Comparison of ENCODE assay signal across 20 cellular contexts in the genomic region with DNA sequence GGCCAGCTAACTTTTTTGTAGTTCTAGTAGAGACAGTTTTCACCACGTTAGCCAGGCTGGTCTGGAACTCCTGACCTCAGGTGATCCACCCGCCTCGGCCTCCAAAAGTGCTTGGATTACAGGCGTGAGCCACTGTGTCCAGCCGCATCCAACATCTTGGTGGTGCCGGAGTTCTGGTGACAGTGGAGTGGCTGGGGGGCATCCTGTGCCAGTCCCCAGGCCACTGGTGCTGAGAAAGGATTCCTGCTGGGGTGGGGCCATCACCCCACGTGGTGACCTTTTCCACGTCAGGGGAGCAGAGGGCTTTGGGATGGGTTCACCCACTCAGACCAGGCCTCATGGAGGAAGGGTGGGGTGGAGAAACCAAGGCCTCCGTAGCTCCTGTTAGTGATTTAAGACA. TPM values are rescaled to one million over a fixed set of nuclear protein-coding genes. Genes with fewer than 3 reads are reported as not detected.
DNase-seq lines count a peak whose midpoint lies in the region; ATAC-seq and TF ChIP-seq lines count a peak whose summit lies in the region.
"Had no signal": no experiment of that assay in that cellular context is flagged by ENCODE, and none has a peak within 500 bp of the region (broad histone marks: within the 10 kb centered on the region; RNA-seq: fewer than 3 reads in every experiment).

No MANE protein-coding gene starts in this region.

- no peaks in the 10 kb centered on the region for H3K9me3 Mint-ChIP-seq in activated CD8-positive, alpha-beta memory T cell treated with anti-CD3 and anti-CD28 coated beads, Interleukin-2, amount 10 ng/mL, durations not matched to agents 7 days and 5 days (ENCODE audit: low read depth)
- H3K9me3 Mint-ChIP-seq in effector memory CD8-positive, alpha-beta T cell: no peaks in the 10 kb centered on the region
- H3K9me3 Mint-ChIP-seq in progenitor cell of endocrine pancreas (ENCODE audit: low read depth): no peaks in the 10 kb centered on the region

- no peak overlapping the region for H3K4me3 ChIP-seq in foreskin fibroblast (ENCODE audit: low read depth in 1 of 2, low read length in 2 of 2)
- H3K4me3 ChIP-seq: colonic mucosa, lung, prostate gland, skin epidermis, testis had no signal

- TF ChIP-seq CTCF in RWPE1 (conservative IDR thresholded peaks at IDR 0.05; ENCODE audit: low read depth): no peak
- no peak for TF ChIP-seq CTCF in progenitor cell of endocrine pancreas (IDR thresholded peaks at IDR 0.05; ENCODE audit: unreplicated experiment)
- TF ChIP-seq CTCF in foreskin fibroblast (IDR thresholded peaks at IDR 0.05; ENCODE audit: low read depth, low read length): no peak

- POLR2A ChIA-PET in RWPE1 (lab: Yijun Ruan, JAX; ENCODE audit: low non-redundant PET): no interaction called here

- ATAC-seq in activated CD8-positive, alpha-beta memory T cell treated with anti-CD3 and anti-CD28 coated beads, Interleukin-2, amount 10 ng/mL, durations not matched to agents 7 days and 5 days: no peak
- no peak for ATAC-seq in effector memory CD8-positive, alpha-beta T cell (replicated peaks)
- no peak for ATAC-seq in left lobe of liver

- CTCF ChIA-PET in activated CD8-positive, alpha-beta memory T cell treated with anti-CD3 and anti-CD28 coated beads, Interleukin-2, amount 10 ng/mL, durations not matched to agents 7 days and 5 days (lab: Charles Lee): interaction anchor here (1.2 to 4.3 kb wide), 2 partner anchors 25 to 222 kb away, joined by 3 to 46 read pairs; partner anchors contain the start of gene GPR108
- CTCF ChIA-PET in RWPE1 (lab: Yijun Ruan, JAX): no interaction called here

- no peaks in the 10 kb centered on the region for H3K27me3 Mint-ChIP-seq in activated CD8-positive, alpha-beta memory T cell treated with anti-CD3 and anti-CD28 coated beads, Interleukin-2, amount 10 ng/mL, durations not matched to agents 7 days and 5 days
- H3K27me3 Mint-ChIP-seq in effector memory CD8-positive, alpha-beta T cell: no peaks in the 10 kb centered on the region
- H3K27me3 Mint-ChIP-seq in progenitor cell of endocrine pancreas: peaks cover 8% of the 10 kb centered on the region

- peak overlapping the region; percentile 11 for H3K4me3 Mint-ChIP-seq in activated CD8-positive, alpha-beta memory T cell treated with anti-CD3 and anti-CD28 coated beads, Interleukin-2, amount 10 ng/mL, durations not matched to agents 7 days and 5 days
- peak overlapping the region; percentile 81 to 92 for H3K4me3 Mint-ChIP-seq in effector memory CD8-positive, alpha-beta T cell
- no peak overlapping the region for H3K4me3 Mint-ChIP-seq in progenitor cell of endocrine pancreas (ENCODE audit: low read depth)

- peaks cover 32% of the 10 kb centered on the region for H3K4me1 Mint-ChIP-seq in activated CD8-positive, alpha-beta memory T cell treated with anti-CD3 and anti-CD28 coated beads, Interleukin-2, amount 10 ng/mL, durations not matched to agents 7 days and 5 days
- peaks cover 30 to 35% of the 10 kb centered on the region in 2 donors for H3K4me1 Mint-ChIP-seq in effector memory CD8-positive, alpha-beta T cell (ENCODE audit: low read depth in 2 of 2)
- peaks cover 17% of the 10 kb centered on the region for H3K4me1 Mint-ChIP-seq in progenitor cell of endocrine pancreas (ENCODE audit: low read depth)

- DNase-seq in activated CD8-positive, alpha-beta memory T cell treated with anti-CD3 and anti-CD28 coated beads, Interleukin-2, amount 10 ng/mL, durations not matched to agents 7 days and 5 days: no peak
- no peak for DNase-seq in activated CD8-positive, alpha-beta memory T cell treated with anti-CD3 and anti-CD28 coated beads for 24 hours
- DNase-seq in RWPE1 (ENCODE audit: low spot score) (no peak), progenitor cell of endocrine pancreas (ENCODE audit: low spot score, unreplicated experiment) (no peak), COLO829 (ENCODE audit: low spot score) (no peak), left lobe of liver (ENCODE audit: low spot score) (no peak), foreskin fibroblast (no peak)
- no peak for DNase-seq in effector memory CD8-positive, alpha-beta T cell
- DNase-seq: activated effector memory CD4-positive, alpha-beta T cell treated with anti-CD3 and anti-CD28 coated beads, Interleukin-2, amount 50 U/mL, for 16 hours; C1 segment of cervical spinal cord; colonic mucosa; DMS79; HCEC 1CT; islet precursor cell; NCI-H510A treated with DMSO at 0.1 percent for 48 hours; stimulated activated CD4-positive, alpha-beta T cell treated with anti-CD3 and anti-CD28 coated beads, Interleukin-4, amount 100 ng/mL, for 1 hour; testis had no signal

- H3K36me3 Mint-ChIP-seq in activated CD8-positive, alpha-beta memory T cell treated with anti-CD3 and anti-CD28 coated beads, Interleukin-2, amount 10 ng/mL, durations not matched to agents 7 days and 5 days: no peaks in the 10 kb centered on the region
- peaks cover 3% of the 10 kb centered on the region for H3K36me3 Mint-ChIP-seq in effector memory CD8-positive, alpha-beta T cell (ENCODE audit: insufficient read depth)
- H3K36me3 Mint-ChIP-seq in progenitor cell of endocrine pancreas (ENCODE audit: insufficient read depth): no peaks in the 10 kb centered on the region

- H3K27ac Mint-ChIP-seq in activated CD8-positive, alpha-beta memory T cell treated with anti-CD3 and anti-CD28 coated beads, Interleukin-2, amount 10 ng/mL, durations not matched to agents 7 days and 5 days: no peak overlapping the region
- peak overlapping the region; percentile 60 to 88 for H3K27ac Mint-ChIP-seq in effector memory CD8-positive, alpha-beta T cell
- peak overlapping the region; percentile 89 for H3K27ac Mint-ChIP-seq in progenitor cell of endocrine pancreas

- H3K27ac ChIP-seq in RWPE1: peak overlapping the region; percentile 80; the same call in 1 of the 2 replicates
- H3K27ac ChIP-seq: colonic mucosa, prostate gland, skin epidermis, testis had no signal

RNA-seq across cellular contexts. Expression of gene TUBB4A, which starts 12.8 kb away (rescaled TPM):
- total RNA-seq in activated CD8-positive, alpha-beta memory T cell treated with anti-CD3 and anti-CD28 coated beads, Interleukin-2, amount 10 ng/mL, durations not matched to agents 7 days and 5 days: 1 to 10 TPM; 7.5 to 8.1 TPM
- total RNA-seq in progenitor cell of endocrine pancreas: 41.7 and 43.4 TPM in 2 replicates
- total RNA-seq in left lobe of liver: 0.70 TPM

RNA-seq across cellular contexts. Expression of gene TNFSF9, which starts 15.9 kb away (rescaled TPM):
- 10 to 100 TPM in 1 of 2 experiments, 1 to 10 TPM in 1; 4.7 to 18.5 TPM for total RNA-seq in activated CD8-positive, alpha-beta memory T cell treated with anti-CD3 and anti-CD28 coated beads, Interleukin-2, amount 10 ng/mL, durations not matched to agents 7 days and 5 days
- total RNA-seq in progenitor cell of endocrine pancreas (0.53 TPM in 1 of 2 replicates, not detected in the other), left lobe of liver (0.13 TPM)

RNA-seq across cellular contexts. Expression of gene DENND1C, which starts 33.3 kb away (rescaled TPM):
- 100 to 1,000 TPM; 100 to 113 TPM for total RNA-seq in activated CD8-positive, alpha-beta memory T cell treated with anti-CD3 and anti-CD28 coated beads, Interleukin-2, amount 10 ng/mL, durations not matched to agents 7 days and 5 days
- total RNA-seq in progenitor cell of endocrine pancreas (0.47 and 0.67 TPM in 2 replicates), left lobe of liver (1.1 TPM)

RNA-seq across cellular contexts. Expression of gene CRB3, which starts 50.9 kb away (rescaled TPM):
- total RNA-seq in activated CD8-positive, alpha-beta memory T cell treated with anti-CD3 and anti-CD28 coated beads, Interleukin-2, amount 10 ng/mL, durations not matched to agents 7 days and 5 days: under 1 TPM; 0.45 to 0.55 TPM
- total RNA-seq in progenitor cell of endocrine pancreas (63.0 and 71.2 TPM in 2 replicates), left lobe of liver (25.9 TPM)

RNA-seq across cellular contexts. Expression of gene SLC25A23, which starts 55.3 kb away (rescaled TPM):
- total RNA-seq in activated CD8-positive, alpha-beta memory T cell treated with anti-CD3 and anti-CD28 coated beads, Interleukin-2, amount 10 ng/mL, durations not matched to agents 7 days and 5 days: 10 to 100 TPM; 25.2 to 27.9 TPM
- 75.2 and 76.2 TPM in 2 replicates for total RNA-seq in progenitor cell of endocrine pancreas
- total RNA-seq in left lobe of liver: 40.3 TPM

Comparison
In these comparisons a context has a peak if more than half of its experiments do, and no peak if none do; other contexts are left out.
1. RNA of gene DENND1C, which starts 33.3 kb away (total RNA-seq): 100 to 113 TPM in activated CD8-positive, alpha-beta memory T cell treated with anti-CD3 and anti-CD28 coated beads, Interleukin-2, amount 10 ng/mL, durations not matched to agents 7 days and 5 days; 1.1 TPM in left lobe of liver (single experiment) and 0.47 to 0.67 TPM in progenitor cell of endocrine pancreas; every median in the first group is over 10 times any median in the second.